Comparison of ENCODE assay signal across 11 cellular contexts in genomic region chr15:68790910-68791309, GRCh38. TPM values are rescaled to one million over a fixed set of nuclear protein-coding genes. Genes with fewer than 3 reads are reported as not detected.
A peak's percentile ranks its signal among the peaks of the same experiment; 100 is the strongest.
DNase-seq lines count a peak whose midpoint lies in the region; ATAC-seq, FAIRE-seq and TF ChIP-seq lines count a peak whose summit lies in the region.
"Had no signal": no experiment of that assay in that cellular context is flagged by ENCODE, and none has a peak within 500 bp of the region (broad histone marks: within the 10 kb centered on the region; RNA-seq: fewer than 3 reads in every experiment).

No MANE protein-coding gene starts in this region.

- H3K9me3 ChIP-seq in OCI-LY3 (ENCODE audit: insufficient read depth, low read length): no peaks in the 10 kb centered on the region
- no peaks in the 10 kb centered on the region for H3K9me3 ChIP-seq in effector memory CD4-positive, alpha-beta T cell (ENCODE audit: control insufficient read depth, low read length)
- H3K9me3 ChIP-seq in prostate gland: no peaks in the 10 kb centered on the region

- no peaks in the 10 kb centered on the region for H3K27me3 Mint-ChIP-seq in T-helper 2 cell treated with Interferon-gamma antibody and Interleukin-4, amounts not matched to agents 5 μg/mL and 100 μg/mL, for 36 hours (ENCODE audit: low read depth)

- peaks cover 97% of the 10 kb centered on the region for H4K20me1 ChIP-seq in OCI-LY3 (ENCODE audit: insufficient read depth, low read length)

- FAIRE-seq in GM12892 (lab: Jason Lieb, UNC): no peak

- peak overlapping the region; percentile 54 for H3K4me3 ChIP-seq in OCI-LY3 (ENCODE audit: low read length)
- H3K4me3 ChIP-seq in effector memory CD4-positive, alpha-beta T cell (ENCODE audit: insufficient read depth, low read depth, low read length, poor library complexity, severe bottlenecking): no peak overlapping the region
- no peak overlapping the region for H3K4me3 ChIP-seq in prostate gland

- ATAC-seq in HG02870 (IDR thresholded peaks at IDR 0.05; ENCODE audit: unreplicated experiment): no peak

- H2AFZ ChIP-seq in OCI-LY3 (ENCODE audit: low read depth, low read length): no peak overlapping the region

- H3K27me3 ChIP-seq in OCI-LY3 (ENCODE audit: low read depth, low read length) (no peaks in the 10 kb centered on the region), prostate gland (replicated peaks; ENCODE audit: insufficient read depth) (no peaks in the 10 kb centered on the region)
- no peaks in the 10 kb centered on the region for H3K27me3 ChIP-seq in effector memory CD4-positive, alpha-beta T cell (replicated peaks; ENCODE audit: control insufficient read depth, insufficient read depth, low read length, poor library complexity, severe bottlenecking)

- intact Hi-C loops in prostate gland (cut with DNase I): no loop called here

- H3K4me2 ChIP-seq in OCI-LY3 (ENCODE audit: low read length): peak overlapping the region; percentile 93

- peaks cover 36% of the 10 kb centered on the region for H3K36me3 Mint-ChIP-seq in T-helper 2 cell treated with Interferon-gamma antibody and Interleukin-4, amounts not matched to agents 5 μg/mL and 100 μg/mL, for 36 hours (ENCODE audit: low read depth)

- WGBS in prostate gland: 100% methylated on average over 2 of the region's 2 CpGs

- peaks cover 98% of the 10 kb centered on the region for H3K79me2 ChIP-seq in OCI-LY3 (ENCODE audit: low read length)

- H3K4me1 Mint-ChIP-seq in T-helper 2 cell treated with Interferon-gamma antibody and Interleukin-4, amounts not matched to agents 5 μg/mL and 100 μg/mL, for 36 hours (ENCODE audit: low read depth): peaks cover 60% of the 10 kb centered on the region

- no peaks in the 10 kb centered on the region for H3K9me3 Mint-ChIP-seq in T-helper 2 cell treated with Interferon-gamma antibody and Interleukin-4, amounts not matched to agents 5 μg/mL and 100 μg/mL, for 36 hours

- H3K36me3 ChIP-seq in OCI-LY3 (replicated peaks; ENCODE audit: low read depth, low read length) (peaks cover 56% of the 10 kb centered on the region), prostate gland (no peaks in the 10 kb centered on the region)
- peaks cover 6% of the 10 kb centered on the region for H3K36me3 ChIP-seq in effector memory CD4-positive, alpha-beta T cell (ENCODE audit: control insufficient read depth, insufficient read depth, low read length)

- TF ChIP-seq POLR2A in prostate gland (IDR thresholded peaks at IDR 0.05): no peak
- no peak for TF ChIP-seq POLR2A in GM12892 (IDR thresholded peaks at IDR 0.05; ENCODE audit: low read depth, low read length)

- no peak for TF ChIP-seq CTCF in OCI-LY3 (IDR thresholded peaks at IDR 0.05; ENCODE audit: low read depth, low read length)
- no peak for TF ChIP-seq CTCF in prostate gland (IDR thresholded peaks at IDR 0.05)

- H3K27ac ChIP-seq in OCI-LY3 (ENCODE audit: low read length): peak overlapping the region; percentile 92
- peak overlapping the region; percentile 51 for H3K27ac ChIP-seq in effector memory CD4-positive, alpha-beta T cell (ENCODE audit: insufficient read depth, low read length, poor library complexity, severe bottlenecking)
- peak overlapping the region; percentile 7 to 91 for H3K27ac ChIP-seq in prostate gland

- peak overlapping the region; percentile 56; the same call in 1 of the 2 replicates for H3K9ac ChIP-seq in OCI-LY3 (ENCODE audit: low read length)

- peaks cover 69% of the 10 kb centered on the region for H3K4me1 ChIP-seq in OCI-LY3 (ENCODE audit: low read length)
- H3K4me1 ChIP-seq in effector memory CD4-positive, alpha-beta T cell (ENCODE audit: control insufficient read depth, insufficient read depth, low read length, poor library complexity, severe bottlenecking): peaks cover 42% of the 10 kb centered on the region
- peaks cover 68% of the 10 kb centered on the region for H3K4me1 ChIP-seq in prostate gland (replicated peaks)

- DNase-seq in T-helper 2 cell treated with Interferon-gamma antibody and Interleukin-4, amounts not matched to agents 5 μg/mL and 100 μg/mL, for 36 hours (ENCODE audit: low spot score): no peak
- DNase-seq in T-helper 2 cell (no peak), prostate gland (ENCODE audit: low spot score) (no peak), GM12892 (ENCODE audit: insufficient read length) (no peak), RKO (ENCODE audit: low spot score) (no peak)
- DNase-seq in effector memory CD4-positive, alpha-beta T cell: no peak
- DNase-seq: 8988T, NCI-H510A treated with DMSO at 0.1 percent for 48 hours, SHP77 had no signal

- peak overlapping the region; percentile 73 for H3K4me3 Mint-ChIP-seq in T-helper 2 cell treated with Interferon-gamma antibody and Interleukin-4, amounts not matched to agents 5 μg/mL and 100 μg/mL, for 36 hours

- peak overlapping the region; percentile 94 for H3K27ac Mint-ChIP-seq in T-helper 2 cell treated with Interferon-gamma antibody and Interleukin-4, amounts not matched to agents 5 μg/mL and 100 μg/mL, for 36 hours

RNA-seq across cellular contexts. Expression of gene ANP32A, which starts 29.8 kb away (rescaled TPM):
- total RNA-seq in prostate gland: 10 to 100 TPM; 52.6 to 70.8 TPM
- 261 TPM for polyA plus RNA-seq in GM12892 (2012; ENCODE audit: missing spikeins)
